9 cellular contexts compared by ENCODE assay signal in the genomic region with DNA sequence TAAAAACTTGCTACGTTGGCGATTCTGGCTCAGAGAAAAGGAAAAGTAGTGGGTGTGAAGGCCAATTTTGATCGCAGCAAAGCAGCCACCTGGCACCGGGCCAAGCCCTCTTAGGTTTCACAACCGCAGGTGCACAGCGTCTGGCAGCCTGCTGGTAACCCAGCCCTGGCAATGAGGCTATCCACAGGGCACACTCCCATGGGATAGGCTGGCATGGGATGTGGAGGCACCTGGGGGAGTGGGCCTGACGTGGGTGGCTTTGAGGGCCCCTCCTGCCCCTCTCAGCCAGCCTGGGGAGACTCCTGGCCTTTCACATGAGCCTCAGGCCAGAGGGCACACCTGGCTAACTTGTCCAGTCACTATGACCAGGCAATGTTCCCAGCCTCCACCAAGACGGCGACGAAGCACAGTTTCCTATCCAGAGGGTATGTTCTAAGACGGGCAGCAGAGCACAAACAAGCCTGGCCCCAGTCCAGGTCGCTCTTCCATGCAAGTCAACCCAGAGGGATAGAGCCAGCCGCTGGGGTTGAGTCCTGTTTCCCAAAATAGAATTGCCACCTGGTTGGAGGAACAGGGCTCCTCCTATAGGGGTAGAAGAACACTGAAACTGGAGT. TPM values are rescaled to one million over a fixed set of nuclear protein-coding genes. Genes with fewer than 3 reads are reported as not detected.
A peak's percentile ranks its signal among the peaks of the same experiment; 100 is the strongest.
DNase-seq lines count a peak whose midpoint lies in the region; ATAC-seq, FAIRE-seq and TF ChIP-seq lines count a peak whose summit lies in the region.
"Had no signal": no experiment of that assay in that cellular context is flagged by ENCODE, and none has a peak within 500 bp of the region (broad histone marks: within the 10 kb centered on the region; RNA-seq: fewer than 3 reads in every experiment).

No MANE protein-coding gene starts in this region.

- ATAC-seq in HG03432 (IDR thresholded peaks at IDR 0.05; ENCODE audit: unreplicated experiment) (peak; percentile 47), body of pancreas (peak; percentile 83), HG02938 (IDR thresholded peaks at IDR 0.05; ENCODE audit: unreplicated experiment) (no peak)

- peaks cover 26% of the 10 kb centered on the region for H3K4me1 ChIP-seq in body of pancreas
- H3K4me1 ChIP-seq in parathyroid adenoma = peaks cover 28% of the 10 kb centered on the region
- H3K4me1 ChIP-seq in esophagus muscularis mucosa = peaks cover 0 to 6% (median 1%) of the 10 kb centered on the region in 4 donors

- 14 to 20% methylated on average over 7 to 13 of the region's 13 CpGs for WGBS in body of pancreas, 2 donors
- WGBS in esophagus muscularis mucosa = 81% methylated on average over 12 of the region's 13 CpGs

- no peak for TF ChIP-seq EP300 in esophagus muscularis mucosa (IDR thresholded peaks at IDR 0.05)

- H3K4me2 ChIP-seq in parathyroid adenoma (ENCODE audit: low read length) = peak overlapping the region; percentile 69

- no peaks in the 10 kb centered on the region for H3K27me3 ChIP-seq in body of pancreas
- no peaks in the 10 kb centered on the region for H3K27me3 ChIP-seq in parathyroid adenoma (ENCODE audit: control insufficient read depth, insufficient read depth, low read length)
- H3K27me3 ChIP-seq in esophagus muscularis mucosa = no peaks in the 10 kb centered on the region

- no peaks in the 10 kb centered on the region for H3K9me3 ChIP-seq in body of pancreas
- H3K9me3 ChIP-seq in parathyroid adenoma (ENCODE audit: control insufficient read depth, low read length) = no peaks in the 10 kb centered on the region
- H3K9me3 ChIP-seq in esophagus muscularis mucosa = no peaks in the 10 kb centered on the region

- no peak overlapping the region for H3K4me3 ChIP-seq in body of pancreas
- H3K4me3 ChIP-seq in parathyroid adenoma (ENCODE audit: low read depth, low read length) = peak overlapping the region; percentile 39
- no peak overlapping the region for H3K4me3 ChIP-seq in esophagus muscularis mucosa

- no peak overlapping the region for H3K9ac ChIP-seq in parathyroid adenoma

- TF ChIP-seq POLR2A in body of pancreas (IDR thresholded peaks at IDR 0.05) (peak in 1 of 3 donors; percentile 17), esophagus muscularis mucosa (IDR thresholded peaks at IDR 0.05; ENCODE audit: low read depth) (no peak)

- H3K79me2 ChIP-seq in parathyroid adenoma = no peaks in the 10 kb centered on the region

- H3K36me3 ChIP-seq in body of pancreas (replicated peaks in 1 of 2; ENCODE audit: insufficient read depth in 1 of 2, low read depth in 2 of 2) = no peaks in the 10 kb centered on the region
- H3K36me3 ChIP-seq in parathyroid adenoma (ENCODE audit: control insufficient read depth, insufficient read depth, low read length) = no peaks in the 10 kb centered on the region
- peaks cover 0 to 39% (median 9%) of the 10 kb centered on the region in 4 donors for H3K36me3 ChIP-seq in esophagus muscularis mucosa

- intact Hi-C loops in body of pancreas (cut with DNase I) = loop anchor here (10.0 kb wide), 3 partner anchors 76 to 336 kb away; no protein-coding TSS in a partner anchor
- intact Hi-C loops in esophagus muscularis mucosa (cut with DNase I) = loop anchor here (5.0 kb wide), 1 partner anchor 64 kb away; the partner anchor contains the start of gene MARCHF6

- peak overlapping the region; percentile 82 to 91 (median 86) for H3K27ac ChIP-seq in body of pancreas
- peak overlapping the region; percentile 97 for H3K27ac ChIP-seq in parathyroid adenoma
- H3K27ac ChIP-seq in esophagus muscularis mucosa (replicated peaks in 1 of 4) = no peak overlapping the region

- no peak for DNase-seq in GM18507 (ENCODE audit: extremely low spot score, insufficient read length, low read depth)
- DNase-seq in NCI-H69 (lab: John Stamatoyannopoulos, UW) = peak; percentile 99
- peak; percentile 94 to 98 (median 95) for DNase-seq in body of pancreas
- no peak for DNase-seq in esophagus muscularis mucosa (ENCODE audit: extremely low spot score)
- DNase-seq in NOMO-1 (lab: John Stamatoyannopoulos, UW; ENCODE audit: unreplicated experiment in 2 of 2) = no peak

- TF ChIP-seq CTCF in body of pancreas (IDR thresholded peaks at IDR 0.05) (peak in 1 of 7 experiments; percentile 0), parathyroid adenoma (IDR thresholded peaks at IDR 0.05) (peak; percentile 24), esophagus muscularis mucosa (IDR thresholded peaks at IDR 0.05) (no peak)

- peak overlapping the region; percentile 7 for H2AFZ ChIP-seq in parathyroid adenoma

- FAIRE-seq in GM18507 (lab: Jason Lieb, UNC) = peak; percentile 64
- FAIRE-seq: colon had no signal

RNA-seq across cellular contexts. Expression of gene CMBL, which starts 19.0 kb away (rescaled TPM):
- total RNA-seq in body of pancreas (1 to 10 TPM; 4.4 to 4.9 TPM), esophagus muscularis mucosa (1 to 10 TPM; 3.8 to 7.8 (median 5.1) TPM)

RNA-seq across cellular contexts. Expression of gene CCT5, which starts 38.6 kb away (rescaled TPM):
- total RNA-seq in body of pancreas = 10 to 100 TPM; 45.4 to 76.1 TPM
- total RNA-seq in esophagus muscularis mucosa = 100 to 1,000 TPM; 100 to 165 (median 142) TPM

RNA-seq across cellular contexts. Expression of gene ATPSCKMT, which starts 39.0 kb away (rescaled TPM):
- 10 to 100 TPM in 1 of 2 donors, 1 to 10 TPM in 1; 4.6 to 13.2 TPM for total RNA-seq in body of pancreas
- total RNA-seq in esophagus muscularis mucosa = 10 to 100 TPM in 2 of 4 donors, 1 to 10 TPM in 2; 7.6 to 18.4 (median 10.2) TPM

Comparison
In these comparisons a context has a peak if more than half of its experiments do, and no peak if none do; other contexts are left out.
1. DNase-seq: peak in NCI-H69 (single experiment) and body of pancreas (4 of 4); none in GM18507 (single experiment), esophagus muscularis mucosa (single experiment) and NOMO-1 (0 of 2).
2. H3K27ac ChIP-seq: peak in body of pancreas (4 of 4) and parathyroid adenoma (single experiment); none in esophagus muscularis mucosa (0 of 4).